Comparison of ENCODE assay signal across 11 cellular contexts in genomic region chr22:40216041-40216756, GRCh38. TPM values are rescaled to one million over a fixed set of nuclear protein-coding genes. Genes with fewer than 3 reads are reported as not detected.
A peak's percentile ranks its signal among the peaks of the same experiment; 100 is the strongest.
DNase-seq lines count a peak whose midpoint lies in the region; ATAC-seq and TF ChIP-seq lines count a peak whose summit lies in the region.
"Had no signal": no experiment of that assay in that cellular context is flagged by ENCODE, and none has a peak within 500 bp of the region (broad histone marks: within the 10 kb centered on the region; RNA-seq: fewer than 3 reads in every experiment).

No MANE protein-coding gene starts in this region.

- peak overlapping the region; percentile 65 for H3K4me3 Mint-ChIP-seq in CD8-positive, alpha-beta T cell
- H3K4me3 Mint-ChIP-seq: mesothelial cell of epicardium had no signal

- H2AFZ ChIP-seq in neuronal stem cell (ENCODE audit: low read length), result no peak overlapping the region

- no peak for TF ChIP-seq CTCF in CD8-positive, alpha-beta T cell (IDR thresholded peaks at IDR 0.05)

- no peak overlapping the region for H2BK12ac ChIP-seq in neuronal stem cell (ENCODE audit: low read length)

- peak in 4 of 7 experiments; percentile 28 to 51 (median 40) for DNase-seq in CD8-positive, alpha-beta T cell
- DNase-seq in activated CD4-positive, CD25-positive, alpha-beta regulatory T cell treated with anti-CD3 and anti-CD28 coated beads, Interleukin-2, amount 50 U/mL, for 72 hours, result peak; percentile 14
- DNase-seq in right cardiac atrium (no peak), neuronal stem cell (ENCODE audit: low spot score) (no peak), HuH-7.5 (ENCODE audit: low spot score) (no peak), posterior cingulate gyrus (no peak)
- DNase-seq: DMS 273 treated with DMSO at 0.1 percent for 48 hours, OCI-M1 had no signal

- intact Hi-C loops in CD8-positive, alpha-beta T cell (cut with DNase I, micrococcal nuclease), result no loop called here
- intact Hi-C loops in right cardiac atrium (cut with DNase I) (no loop called here), posterior cingulate gyrus (cut with DNase I) (no loop called here)

- H3K27ac ChIP-seq in CD8-positive, alpha-beta T cell (ENCODE audit: low read depth, low read length), result peak overlapping the region; percentile 2
- H3K27ac ChIP-seq in right cardiac atrium (ENCODE audit: low read length), result peak overlapping the region; percentile 13
- H3K27ac ChIP-seq in neuronal stem cell (replicated peaks; ENCODE audit: low read length), result no peak overlapping the region

- no peak overlapping the region for H3K4me2 ChIP-seq in neuronal stem cell (ENCODE audit: insufficient read depth, low read length, poor library complexity, severe bottlenecking)

- H3K9me3 Mint-ChIP-seq in CD8-positive, alpha-beta T cell, result no peaks in the 10 kb centered on the region
- H3K9me3 Mint-ChIP-seq: mesothelial cell of epicardium had no signal

- H3K4me3 ChIP-seq in CD8-positive, alpha-beta T cell (ENCODE audit: low read depth, low read length), result no peak overlapping the region
- H3K4me3 ChIP-seq in right cardiac atrium (ENCODE audit: low read length), result no peak overlapping the region
- no peak overlapping the region for H3K4me3 ChIP-seq in neuronal stem cell (ENCODE audit: low read length in 2 of 2)

- H3K27me3 ChIP-seq in CD8-positive, alpha-beta T cell (ENCODE audit: insufficient read depth, low read length), result no peaks in the 10 kb centered on the region
- H3K27me3 ChIP-seq in right cardiac atrium (ENCODE audit: control insufficient read depth, insufficient read depth) (no peaks in the 10 kb centered on the region), neuronal stem cell (ENCODE audit: control insufficient read depth in 3 of 3, insufficient read depth in 3 of 3, low read depth in 1 of 3, low read length in 3 of 3) (no peaks in the 10 kb centered on the region)

- H4K91ac ChIP-seq in neuronal stem cell (ENCODE audit: low read depth, low read length, poor library complexity), result no peak overlapping the region

- H4K8ac ChIP-seq in neuronal stem cell (ENCODE audit: low read depth, low read length), result no peak overlapping the region

- POLR2A ChIA-PET in CD8-positive, alpha-beta T cell (lab: Charles Lee), result interaction anchor here (0.8 to 1.2 kb wide), 4 partner anchors 20 to 897 kb away, joined by 3 to 4 read pairs (median 4); partner anchors contain the start of genes RPL3 and TNRC6B

- H3K14ac ChIP-seq in neuronal stem cell (ENCODE audit: low read length), result no peak overlapping the region

- CTCF ChIA-PET in CD8-positive, alpha-beta T cell (lab: Charles Lee), result interaction anchor here (3.6 kb wide), 1 partner anchor 132 kb away, joined by 13 read pairs; no protein-coding TSS in a partner anchor

- no peak overlapping the region for H3K23ac ChIP-seq in neuronal stem cell (ENCODE audit: low read depth, low read length, poor library complexity)

- H2BK120ac ChIP-seq in neuronal stem cell (ENCODE audit: low read depth, low read length), result no peak overlapping the region

- peaks cover 7% of the 10 kb centered on the region for H3K79me1 ChIP-seq in neuronal stem cell (ENCODE audit: low read depth, low read length)

- no peak overlapping the region for H3K4ac ChIP-seq in neuronal stem cell (ENCODE audit: low read length)

- WGBS in right cardiac atrium, result 74% methylated on average over 11 of the region's 11 CpGs
- WGBS in neuronal stem cell (ENCODE audit: extremely low coverage in 2 of 2, insufficient read length in 2 of 2, insufficient replicate concordance in 1 of 2), 2 donors, result no CpG with 5 or more reads among the region's 11 CpGs

- peaks cover 17% of the 10 kb centered on the region for H3K36me3 Mint-ChIP-seq in CD8-positive, alpha-beta T cell

- no peak overlapping the region for H3K9ac ChIP-seq in neuronal stem cell (ENCODE audit: low read depth, low read length, poor library complexity)

- H2BK15ac ChIP-seq in neuronal stem cell (ENCODE audit: low read length), result no peak overlapping the region

- no peak overlapping the region for H2BK5ac ChIP-seq in neuronal stem cell (ENCODE audit: low read length)

- H2AK5ac ChIP-seq in neuronal stem cell (ENCODE audit: low read depth, low read length), result no peak overlapping the region

- peaks cover 87% of the 10 kb centered on the region for H3K4me1 ChIP-seq in CD8-positive, alpha-beta T cell (ENCODE audit: insufficient read depth, low read length)
- H3K4me1 ChIP-seq in right cardiac atrium (ENCODE audit: control insufficient read depth, insufficient read depth, low read length), result peaks cover 38% of the 10 kb centered on the region
- peaks cover 3 to 14% of the 10 kb centered on the region in 2 donors for H3K4me1 ChIP-seq in neuronal stem cell (ENCODE audit: control insufficient read depth in 2 of 2, insufficient read depth in 1 of 2, low read depth in 1 of 2, low read length in 2 of 2)

- no peaks in the 10 kb centered on the region for H3K9me3 ChIP-seq in CD8-positive, alpha-beta T cell (ENCODE audit: low read length)
- H3K9me3 ChIP-seq in right cardiac atrium (ENCODE audit: control insufficient read depth, low read length), result no peaks in the 10 kb centered on the region
- no peaks in the 10 kb centered on the region for H3K9me3 ChIP-seq in neuronal stem cell (replicated peaks in 1 of 2; ENCODE audit: control insufficient read depth in 2 of 2, insufficient read depth in 1 of 2, low read depth in 1 of 2, low read length in 2 of 2)

- H3K18ac ChIP-seq in neuronal stem cell (ENCODE audit: low read length), result no peak overlapping the region

- H3K36me3 ChIP-seq in CD8-positive, alpha-beta T cell (ENCODE audit: insufficient read depth, low read length), result no peaks in the 10 kb centered on the region
- peaks cover 2 to 55% of the 10 kb centered on the region in 2 donors for H3K36me3 ChIP-seq in neuronal stem cell (replicated peaks in 1 of 2; ENCODE audit: control insufficient read depth in 2 of 2, insufficient read depth in 2 of 2, low read length in 2 of 2)

- peak; percentile 60 for ATAC-seq in CD8-positive, alpha-beta T cell
- ATAC-seq in GM21423 (IDR thresholded peaks at IDR 0.05; ENCODE audit: unreplicated experiment), result peak; percentile 59
- ATAC-seq in right cardiac atrium, result no peak
- no peak for ATAC-seq in GM21528 (IDR thresholded peaks at IDR 0.05; ENCODE audit: low FRiP score, unreplicated experiment)

- no peaks in the 10 kb centered on the region for H3K27me3 Mint-ChIP-seq in CD8-positive, alpha-beta T cell (ENCODE audit: low read depth)

- H3K27ac Mint-ChIP-seq in CD8-positive, alpha-beta T cell, result peak overlapping the region; percentile 94

- peaks cover 92% of the 10 kb centered on the region for H3K4me1 Mint-ChIP-seq in CD8-positive, alpha-beta T cell (ENCODE audit: low read depth)

RNA-seq across cellular contexts. Expression of gene TNRC6B, which starts 38.5 kb away (rescaled TPM):
- total RNA-seq in CD8-positive, alpha-beta T cell, result 100 to 1,000 TPM in 1 of 2 experiments, 10 to 100 TPM in 1; 85.3 to 106 TPM
- 10 to 100 TPM; 38.1 to 50.6 (median 39.8) TPM for total RNA-seq in right cardiac atrium
- 14.4 TPM for polyA plus RNA-seq in right cardiac atrium
- 7.1 TPM for polyA plus RNA-seq in neuronal stem cell (2013, experiment 1 of 2)
- polyA plus RNA-seq in neuronal stem cell (2013, experiment 2 of 2), result 8.5 TPM

Comparison
In these comparisons a context has a peak if more than half of its experiments do, and no peak if none do; other contexts are left out.
1. ATAC-seq: peak in CD8-positive, alpha-beta T cell (single experiment) and GM21423 (single experiment); none in right cardiac atrium (0 of 2) and GM21528 (single experiment).
2. DNase-seq: peak in CD8-positive, alpha-beta T cell (4 of 7) and activated CD4-positive, CD25-positive, alpha-beta regulatory T cell treated with anti-CD3 and anti-CD28 coated beads, Interleukin-2, amount 50 U/mL, for 72 hours (single experiment); none in right cardiac atrium (0 of 3), neuronal stem cell (single experiment), HuH-7.5 (single experiment) and posterior cingulate gyrus (0 of 10).